In genomic region chr5:133869675-133869978, GRCh38 we compare ENCODE assay signal across 10 cellular contexts.
DNase-seq lines count a peak whose midpoint lies in the region; ATAC-seq and TF ChIP-seq lines count a peak whose summit lies in the region.
"Had no signal": no experiment of that assay in that cellular context is flagged by ENCODE, and none has a peak within 500 bp of the region (broad histone marks: within the 10 kb centered on the region; RNA-seq: fewer than 3 reads in every experiment).

No MANE protein-coding gene starts in this region.

- no peak overlapping the region for H3K27ac ChIP-seq in BLaER1
- no peak overlapping the region for H3K27ac ChIP-seq in SK-N-MC

- DNase-seq in SK-N-MC (ENCODE audit: low read depth, low spot score) (no peak), globus pallidus (ENCODE audit: low spot score) (peak; percentile 70), pons (ENCODE audit: low spot score) (peak; percentile 53), GM03348 (ENCODE audit: low spot score) (no peak), NCI-H510A treated with DMSO at 0.1 percent for 48 hours (lab: John Stamatoyannopoulos, UW) (no peak), mesothelial cell of epicardium (ENCODE audit: low spot score in 2 of 2, unreplicated experiment in 2 of 2) (no peak)
- DNase-seq: NCI-H524 treated with DMSO at 0.1 percent for 48 hours had no signal

- H4K20me1 ChIP-seq in BLaER1 = no peaks in the 10 kb centered on the region

- no peaks in the 10 kb centered on the region for H3K27me3 ChIP-seq in BLaER1

- H3K9me3 Mint-ChIP-seq in mesothelial cell of epicardium = peaks cover 5% of the 10 kb centered on the region
- H3K9me3 Mint-ChIP-seq: activated CD4-positive, alpha-beta memory T cell treated with anti-CD3 and anti-CD28 coated beads, Interleukin-2, amount 10 ng/mL, durations not matched to agents 7 days and 5 days had no signal

- no peaks in the 10 kb centered on the region for H3K9me3 ChIP-seq in BLaER1
- no peaks in the 10 kb centered on the region for H3K9me3 ChIP-seq in SK-N-MC (ENCODE audit: low read depth, low read length)

- H3K36me3 Mint-ChIP-seq in mesothelial cell of epicardium = peaks cover 3% of the 10 kb centered on the region

- ATAC-seq in HG02610 (IDR thresholded peaks at IDR 0.05; ENCODE audit: unreplicated experiment) = no peak

- no peak overlapping the region for H3K27ac Mint-ChIP-seq in mesothelial cell of epicardium
- H3K27ac Mint-ChIP-seq: activated CD4-positive, alpha-beta memory T cell treated with anti-CD3 and anti-CD28 coated beads, Interleukin-2, amount 10 ng/mL, durations not matched to agents 7 days and 5 days had no signal

- peaks cover 26% of the 10 kb centered on the region for H3K4me1 Mint-ChIP-seq in mesothelial cell of epicardium

- no peak overlapping the region for H3K4me3 Mint-ChIP-seq in mesothelial cell of epicardium
- H3K4me3 Mint-ChIP-seq: activated CD4-positive, alpha-beta memory T cell treated with anti-CD3 and anti-CD28 coated beads, Interleukin-2, amount 10 ng/mL, durations not matched to agents 7 days and 5 days had no signal

- no peak for TF ChIP-seq CTCF in mesothelial cell of epicardium (IDR thresholded peaks at IDR 0.05; ENCODE audit: unreplicated experiment)

- peak overlapping the region; percentile 81 for H3K4me2 ChIP-seq in BLaER1

- H3K27me3 Mint-ChIP-seq in mesothelial cell of epicardium (ENCODE audit: low read depth) = peaks cover 3% of the 10 kb centered on the region

- H3K4me3 ChIP-seq in BLaER1 (no peak overlapping the region), SK-N-MC (no peak overlapping the region)

- H3K4me1 ChIP-seq in BLaER1 = peaks cover 72% of the 10 kb centered on the region

- H3K36me3 ChIP-seq in BLaER1 = no peaks in the 10 kb centered on the region
- H3K36me3 ChIP-seq in SK-N-MC (ENCODE audit: insufficient read depth, low read length) = no peaks in the 10 kb centered on the region

- no peak overlapping the region for H3K9ac ChIP-seq in BLaER1
- peak overlapping the region; percentile 57 for H3K9ac ChIP-seq in SK-N-MC (ENCODE audit: insufficient read length)

Comparison
In these comparisons a context has a peak if more than half of its experiments do, and no peak if none do; other contexts are left out.
1. DNase-seq: peak in globus pallidus (single experiment) and pons (single experiment); none in SK-N-MC (single experiment), GM03348 (single experiment), NCI-H510A treated with DMSO at 0.1 percent for 48 hours (single experiment) and mesothelial cell of epicardium (0 of 2).